Comparison of ENCODE assay signal across 1 cellular context in genomic region chr11:134252539-134253188, GRCh38.
TF ChIP-seq lines count a peak whose summit lies in the region.

No MANE protein-coding gene starts in this region.

TF ChIP-seq in GM12878, 131 proteins besides CTCF, POLR2A, EP300 and RAD21:
- TF ChIP-seq MYB (IDR thresholded peaks at IDR 0.05; ENCODE audit: borderline replicate concordance, low read depth, low read length) (no peak), SIN3A (IDR thresholded peaks at IDR 0.05; ENCODE audit: low read depth, low read length) (no peak), CUX1 (IDR thresholded peaks at IDR 0.05; ENCODE audit: insufficient replicate concordance, low read depth, low read length) (no peak), YY1 (IDR thresholded peaks at IDR 0.05; ENCODE audit: low read depth, low read length) (peak; percentile 53; the same call in 1 of the 2 replicates), BRCA1 (IDR thresholded peaks at IDR 0.05; ENCODE audit: low read depth, low read length) (no peak), SREBF2 (IDR thresholded peaks at IDR 0.05; ENCODE audit: low read length) (no peak), STAT3 (IDR thresholded peaks at IDR 0.05; ENCODE audit: low read depth, low read length) (no peak), ZNF207 (IDR thresholded peaks at IDR 0.05; ENCODE audit: borderline replicate concordance) (peak; percentile 40; the same call in 1 of the 2 replicates), MYC (IDR thresholded peaks at IDR 0.05; ENCODE audit: insufficient read depth, insufficient read length, insufficient replicate concordance, low read length, severe bottlenecking) (no peak), BACH1 (IDR thresholded peaks at IDR 0.05; ENCODE audit: borderline replicate concordance) (no peak), RELB (IDR thresholded peaks at IDR 0.05; ENCODE audit: low read depth) (no peak), ZNF274 (IDR thresholded peaks at IDR 0.05; ENCODE audit: insufficient read depth, insufficient read length) (no peak), SP1 (IDR thresholded peaks at IDR 0.05; ENCODE audit: low read depth, low read length) (no peak), REST (IDR thresholded peaks at IDR 0.05; ENCODE audit: low read depth, low read length) (0 out of 2 replicates have a peak, but pooled peaks have one; percentile 6), PAX5 (IDR thresholded peaks at IDR 0.05; ENCODE audit: borderline replicate concordance, low read depth, low read length) (0 out of 2 replicates have a peak, but pooled peaks have one; percentile 23), SKIL (IDR thresholded peaks at IDR 0.05; ENCODE audit: low read depth, poor library complexity, severe bottlenecking) (no peak), SUPT20H (IDR thresholded peaks at IDR 0.05; ENCODE audit: borderline replicate concordance, control insufficient read depth, low read depth, low read length) (no peak), MXI1 (IDR thresholded peaks at IDR 0.05; ENCODE audit: low read depth, low read length) (peak; percentile 10; the same call in 1 of the 2 replicates), NR2C1 (IDR thresholded peaks at IDR 0.05) (no peak), ZBTB4 (CRISPR knock-in tag; IDR thresholded peaks at IDR 0.05) (no peak), TCF7 (IDR thresholded peaks at IDR 0.05; ENCODE audit: borderline replicate concordance) (no peak), SRF (IDR thresholded peaks at IDR 0.05; ENCODE audit: low read depth in 2 of 2, low read length in 2 of 2) (no peak), ZNF24 (IDR thresholded peaks at IDR 0.05) (no peak), NKRF (conservative IDR thresholded peaks at IDR 0.05) (0 out of 2 replicates have a peak, but pooled peaks have one; percentile 11)
